Comparison of ENCODE assay signal across 14 cellular contexts in the genomic region with DNA sequence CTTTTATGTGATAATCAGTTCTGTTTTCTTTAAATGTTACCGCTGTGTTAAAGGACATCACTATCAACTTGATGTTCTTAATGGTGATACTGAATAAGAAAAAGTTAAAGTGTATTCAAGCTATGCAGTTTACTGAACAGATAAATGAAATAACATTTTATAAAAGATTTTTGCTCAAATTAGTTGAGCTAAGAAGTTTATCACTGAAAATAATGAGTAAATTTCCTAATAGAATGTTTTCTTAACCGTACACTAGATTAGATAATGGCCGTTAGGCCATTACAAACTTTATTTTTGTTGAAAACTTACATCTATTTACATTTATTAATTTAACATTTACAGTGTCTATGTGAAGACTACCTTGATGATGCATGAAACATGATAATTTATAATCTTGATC. TPM values are rescaled to one million over a fixed set of nuclear protein-coding genes. Genes with fewer than 3 reads are reported as not detected.
DNase-seq lines count a peak whose midpoint lies in the region; ATAC-seq and TF ChIP-seq lines count a peak whose summit lies in the region.
"Had no signal": no experiment of that assay in that cellular context is flagged by ENCODE, and none has a peak within 500 bp of the region (broad histone marks: within the 10 kb centered on the region; RNA-seq: fewer than 3 reads in every experiment).

No MANE protein-coding gene starts in this region.

- H3K9me2 ChIP-seq in OCI-LY7 (ENCODE audit: insufficient read depth, low read length): no peaks in the 10 kb centered on the region

- POLR2A ChIA-PET in OCI-LY7 (lab: Charles Lee): no interaction called here

- H3K9me3 ChIP-seq in OCI-LY7 (ENCODE audit: low read length) (no peaks in the 10 kb centered on the region; the same call in 1 of the 2 replicates), ovary (no peaks in the 10 kb centered on the region)
- H3K9me3 ChIP-seq: SJSA1 had no signal

- no peaks in the 10 kb centered on the region for H4K20me1 ChIP-seq in OCI-LY7 (ENCODE audit: insufficient read depth, low read length)

- intact Hi-C loops in activated CD4-positive, alpha-beta T cell treated with anti-CD3 and anti-CD28 coated beads, Interleukin-2, amount 10 ng/mL, durations not matched to agents 24 days and 14 days (cut with micrococcal nuclease): loop anchor here (5.0 kb wide), 2 partner anchors 567 to 1673 kb away; partner anchors contain the start of gene CDKN1B
- intact Hi-C loops in OCI-LY7 (cut with micrococcal nuclease; ENCODE audit: unreplicated experiment): no loop called here
- intact Hi-C loops in ovary (cut with DNase I): loop anchor here in 1 of 4 donors (10.0 kb wide), 1 partner anchor 384 kb away; a partner anchor contains a TSS

- peak overlapping the region; percentile 67 for H3K4me2 ChIP-seq in OCI-LY7 (ENCODE audit: low read length)

- peaks cover 78% of the 10 kb centered on the region for H3K4me1 ChIP-seq in OCI-LY7 (ENCODE audit: insufficient read depth, low read length, poor library complexity, severe bottlenecking)
- H3K4me1 ChIP-seq in ovary (ENCODE audit: insufficient read depth): peaks cover 6% of the 10 kb centered on the region

- H3K9me3 Mint-ChIP-seq in activated CD4-positive, alpha-beta T cell treated with anti-CD3 and anti-CD28 coated beads, Interleukin-2, amount 10 ng/mL, durations not matched to agents 24 days and 14 days: no peaks in the 10 kb centered on the region
- no peaks in the 10 kb centered on the region for H3K9me3 Mint-ChIP-seq in effector memory CD8-positive, alpha-beta T cell
- H3K9me3 Mint-ChIP-seq in stimulated activated memory B cell treated with anti-CD40 and anti-IgM and Interleukin-4, amounts not matched to agents 10 μg/mL and 1 μg/mL and 100 μg/mL, for 72 hours: no peaks in the 10 kb centered on the region

- TF ChIP-seq POLR2A in ovary (IDR thresholded peaks at IDR 0.05): no peak

- H3K27ac ChIP-seq in OCI-LY7 (ENCODE audit: low read depth, low read length, poor library complexity, severe bottlenecking) (peak overlapping the region; percentile 64), ovary (peak overlapping the region in 1 of 2 donors; percentile 43)
- H3K27ac ChIP-seq: SJSA1 had no signal

- no peak for DNase-seq in activated CD4-positive, alpha-beta T cell treated with anti-CD3 and anti-CD28 coated beads, Interleukin-2, amount 10 ng/mL, durations not matched to agents 24 days and 14 days
- no peak for DNase-seq in activated CD4-positive, alpha-beta T cell treated with anti-CD3 and anti-CD28 coated beads, Interleukin-2, amount 50 U/mL, for 48 hours
- DNase-seq in OCI-LY7 (ENCODE audit: low spot score): no peak
- DNase-seq in effector memory CD8-positive, alpha-beta T cell: no peak
- no peak for DNase-seq in ovary
- no peak for DNase-seq in COR-L47 (lab: John Stamatoyannopoulos, UW)
- no peak for DNase-seq in effector CD8-positive, alpha-beta T cell (lab: John Stamatoyannopoulos, UW)
- DNase-seq: DMS53, hippocampal formation, mesendoderm, NCI-H1105 treated with DMSO at 0.1 percent for 48 hours, NCI-H748 treated with DMSO at 0.1 percent for 48 hours had no signal

- TF ChIP-seq EP300 in ovary (IDR thresholded peaks at IDR 0.05): no peak

- CTCF ChIA-PET in OCI-LY7 (lab: Charles Lee; ENCODE audit: unreplicated experiment): no interaction called here

- peak overlapping the region; percentile 81 for H3K4me3 Mint-ChIP-seq in activated CD4-positive, alpha-beta T cell treated with anti-CD3 and anti-CD28 coated beads, Interleukin-2, amount 10 ng/mL, durations not matched to agents 24 days and 14 days
- peak overlapping the region; percentile 68 to 87 for H3K4me3 Mint-ChIP-seq in effector memory CD8-positive, alpha-beta T cell
- no peak overlapping the region for H3K4me3 Mint-ChIP-seq in stimulated activated memory B cell treated with anti-CD40 and anti-IgM and Interleukin-4, amounts not matched to agents 10 μg/mL and 1 μg/mL and 100 μg/mL, for 72 hours

- H3K27me3 ChIP-seq in ovary: no peaks in the 10 kb centered on the region
- H3K27me3 ChIP-seq: SJSA1 had no signal

- peak overlapping the region; percentile 38 for H3K4me3 ChIP-seq in OCI-LY7 (ENCODE audit: low read depth, low read length, poor library complexity, severe bottlenecking)
- H3K4me3 ChIP-seq in ovary: no peak overlapping the region
- H3K4me3 ChIP-seq: SJSA1 had no signal

- H3K4me1 Mint-ChIP-seq in activated CD4-positive, alpha-beta T cell treated with anti-CD3 and anti-CD28 coated beads, Interleukin-2, amount 10 ng/mL, durations not matched to agents 24 days and 14 days: peaks cover 59% of the 10 kb centered on the region
- H3K4me1 Mint-ChIP-seq in effector memory CD8-positive, alpha-beta T cell (ENCODE audit: low read depth in 2 of 2): peaks cover 29 to 61% of the 10 kb centered on the region in 2 donors
- H3K4me1 Mint-ChIP-seq in stimulated activated memory B cell treated with anti-CD40 and anti-IgM and Interleukin-4, amounts not matched to agents 10 μg/mL and 1 μg/mL and 100 μg/mL, for 72 hours: peaks cover 61% of the 10 kb centered on the region

- no peak for TF ChIP-seq CTCF in OCI-LY7 (conservative IDR thresholded peaks at IDR 0.05; ENCODE audit: low read length)
- TF ChIP-seq CTCF in ovary (IDR thresholded peaks at IDR 0.05): no peak

- H3K27ac Mint-ChIP-seq in activated CD4-positive, alpha-beta T cell treated with anti-CD3 and anti-CD28 coated beads, Interleukin-2, amount 10 ng/mL, durations not matched to agents 24 days and 14 days: peak overlapping the region; percentile 91
- peak overlapping the region; percentile 88 to 98 for H3K27ac Mint-ChIP-seq in effector memory CD8-positive, alpha-beta T cell
- H3K27ac Mint-ChIP-seq in stimulated activated memory B cell treated with anti-CD40 and anti-IgM and Interleukin-4, amounts not matched to agents 10 μg/mL and 1 μg/mL and 100 μg/mL, for 72 hours: peak overlapping the region; percentile 66

- peaks cover 54% of the 10 kb centered on the region for H3K36me3 ChIP-seq in OCI-LY7 (ENCODE audit: insufficient read depth, low read length)
- no peaks in the 10 kb centered on the region for H3K36me3 ChIP-seq in ovary
- H3K36me3 ChIP-seq: SJSA1 had no signal

- 46 to 56% (median 53%) methylated on average over 3 of the region's 3 CpGs for WGBS in ovary, 3 donors

- ATAC-seq in effector memory CD8-positive, alpha-beta T cell (replicated peaks): no peak
- no peak for ATAC-seq in stimulated activated memory B cell treated with anti-CD40 and anti-IgM and Interleukin-4, amounts not matched to agents 10 μg/mL and 1 μg/mL and 100 μg/mL, for 72 hours

- H3K79me2 ChIP-seq in OCI-LY7 (ENCODE audit: insufficient read depth, low read depth, low read length): peaks cover 99% of the 10 kb centered on the region

- H2AFZ ChIP-seq in OCI-LY7 (ENCODE audit: low read length): no peak overlapping the region

- BruUV-seq in OCI-LY7 (replicated peaks; lab: Mats Ljungman, UMichigan): no TSS peak

- no peaks in the 10 kb centered on the region for H3K27me3 Mint-ChIP-seq in activated CD4-positive, alpha-beta T cell treated with anti-CD3 and anti-CD28 coated beads, Interleukin-2, amount 10 ng/mL, durations not matched to agents 24 days and 14 days
- no peaks in the 10 kb centered on the region for H3K27me3 Mint-ChIP-seq in effector memory CD8-positive, alpha-beta T cell
- H3K27me3 Mint-ChIP-seq in stimulated activated memory B cell treated with anti-CD40 and anti-IgM and Interleukin-4, amounts not matched to agents 10 μg/mL and 1 μg/mL and 100 μg/mL, for 72 hours: no peaks in the 10 kb centered on the region

- peaks cover 38% of the 10 kb centered on the region for H3K36me3 Mint-ChIP-seq in activated CD4-positive, alpha-beta T cell treated with anti-CD3 and anti-CD28 coated beads, Interleukin-2, amount 10 ng/mL, durations not matched to agents 24 days and 14 days (ENCODE audit: low read depth)
- peaks cover 34% of the 10 kb centered on the region for H3K36me3 Mint-ChIP-seq in effector memory CD8-positive, alpha-beta T cell (ENCODE audit: insufficient read depth)
- H3K36me3 Mint-ChIP-seq in stimulated activated memory B cell treated with anti-CD40 and anti-IgM and Interleukin-4, amounts not matched to agents 10 μg/mL and 1 μg/mL and 100 μg/mL, for 72 hours: peaks cover 44% of the 10 kb centered on the region

RNA-seq across cellular contexts. Expression of gene ATF7IP, which starts 25.0 kb away (rescaled TPM):
- total RNA-seq in activated CD4-positive, alpha-beta T cell treated with anti-CD3 and anti-CD28 coated beads, Interleukin-2, amount 10 ng/mL, durations not matched to agents 24 days and 14 days: 62.6 and 72.4 TPM in 2 replicates
- total RNA-seq in OCI-LY7 (2014; rRNA removed; shearing (Covaris generic)): 55.6 and 69.8 TPM in 2 replicates
- total RNA-seq in OCI-LY7 (2022) (66.0 and 85.6 TPM in 2 replicates), ovary (10 to 100 TPM; 34.8 to 91.5 (median 78.4) TPM)
- polyA plus RNA-seq in ovary: 10 to 100 TPM; 12.4 to 30.7 TPM
